8 cellular contexts compared by ENCODE assay signal in the genomic region with DNA sequence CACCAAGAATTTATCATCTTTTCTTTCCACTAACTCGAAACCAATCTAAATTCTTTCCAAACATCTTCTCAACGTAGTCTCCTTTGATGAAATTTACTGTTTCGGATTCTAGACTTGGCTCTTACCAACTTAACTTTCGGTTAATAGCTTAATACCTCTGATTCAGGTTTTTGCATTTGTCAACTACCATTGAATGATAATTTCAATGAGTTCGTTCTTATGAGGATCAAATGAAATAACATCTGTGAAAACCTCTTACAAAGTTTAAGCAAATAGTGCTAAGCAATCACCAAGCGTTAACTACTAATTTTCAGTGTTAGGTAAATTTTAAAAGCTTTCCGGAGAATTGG. TPM values are rescaled to one million over a fixed set of nuclear protein-coding genes. Genes with fewer than 3 reads are reported as not detected.
DNase-seq lines count a peak whose midpoint lies in the region; ATAC-seq, FAIRE-seq and TF ChIP-seq lines count a peak whose summit lies in the region.

No MANE protein-coding gene starts in this region.

- peak overlapping the region; percentile 99 for H3K4me3 Mint-ChIP-seq in T-helper 1 cell treated with Interleukin-12 subunit alpha and Interleukin-12 subunit beta and Interleukin-4 antibody, amounts not matched to agents 30 μg/mL and 1 μg/mL, for 36 hours
- H3K4me3 Mint-ChIP-seq in activated T-helper 2 cell treated with anti-CD3 and anti-CD28 coated beads, Interferon-gamma antibody, Interleukin-2, Interleukin-4, amounts not matched to agents 10 μg/mL and 5 μg/mL and 100 μg/mL, durations not matched to agents 14 hours and 24 hours and 36 hours (ENCODE audit: low read depth) = peak overlapping the region; percentile 97

- H3K27ac Mint-ChIP-seq in T-helper 1 cell treated with Interleukin-12 subunit alpha and Interleukin-12 subunit beta and Interleukin-4 antibody, amounts not matched to agents 30 μg/mL and 1 μg/mL, for 36 hours = peak overlapping the region; percentile 99
- peak overlapping the region; percentile 96 for H3K27ac Mint-ChIP-seq in activated T-helper 2 cell treated with anti-CD3 and anti-CD28 coated beads, Interferon-gamma antibody, Interleukin-2, Interleukin-4, amounts not matched to agents 10 μg/mL and 5 μg/mL and 100 μg/mL, durations not matched to agents 14 hours and 24 hours and 36 hours

- peaks cover 0 to 2% of the 10 kb centered on the region in 2 donors for H3K36me3 ChIP-seq in kidney (ENCODE audit: control insufficient read depth in 1 of 2, insufficient read depth in 2 of 2, low read length in 2 of 2)

- intact Hi-C loops in activated T-helper 2 cell treated with anti-CD3 and anti-CD28 coated beads, Interferon-gamma antibody, Interleukin-2, Interleukin-4, amounts not matched to agents 10 μg/mL and 5 μg/mL and 100 μg/mL, durations not matched to agents 14 hours and 24 hours and 36 hours (cut with micrococcal nuclease) = loop anchor here (1.0 to 5.0 kb wide), 7 partner anchors 19 to 254 kb away; a partner anchor contains a TSS
- intact Hi-C loops in kidney (cut with DNase I) = no loop called here

- TF ChIP-seq POLR2A in GM12892 (IDR thresholded peaks at IDR 0.05; ENCODE audit: low read depth, low read length) = no peak

- H3K4me1 Mint-ChIP-seq in T-helper 1 cell treated with Interleukin-12 subunit alpha and Interleukin-12 subunit beta and Interleukin-4 antibody, amounts not matched to agents 30 μg/mL and 1 μg/mL, for 36 hours (ENCODE audit: low read depth) = peaks cover 28% of the 10 kb centered on the region
- peaks cover 25% of the 10 kb centered on the region for H3K4me1 Mint-ChIP-seq in activated T-helper 2 cell treated with anti-CD3 and anti-CD28 coated beads, Interferon-gamma antibody, Interleukin-2, Interleukin-4, amounts not matched to agents 10 μg/mL and 5 μg/mL and 100 μg/mL, durations not matched to agents 14 hours and 24 hours and 36 hours (ENCODE audit: low read depth)

- peak overlapping the region; percentile 72 to 81 for H3K9ac ChIP-seq in kidney (ENCODE audit: low read length in 2 of 2)

- peaks cover 10 to 12% of the 10 kb centered on the region in 2 donors for H3K4me1 ChIP-seq in kidney (ENCODE audit: control insufficient read depth in 1 of 2, insufficient read depth in 1 of 2, low read depth in 1 of 2, low read length in 2 of 2)

- TF ChIP-seq CTCF in kidney (IDR thresholded peaks at IDR 0.05; ENCODE audit: borderline replicate concordance, extremely low read depth, insufficient read depth) = no peak

- H3K4me3 ChIP-seq in kidney (ENCODE audit: low read length in 2 of 2) = peak overlapping the region; percentile 82 to 85

- peaks cover 3% of the 10 kb centered on the region for H3K27me3 Mint-ChIP-seq in T-helper 1 cell treated with Interleukin-12 subunit alpha and Interleukin-12 subunit beta and Interleukin-4 antibody, amounts not matched to agents 30 μg/mL and 1 μg/mL, for 36 hours (ENCODE audit: low read depth)
- H3K27me3 Mint-ChIP-seq in activated T-helper 2 cell treated with anti-CD3 and anti-CD28 coated beads, Interferon-gamma antibody, Interleukin-2, Interleukin-4, amounts not matched to agents 10 μg/mL and 5 μg/mL and 100 μg/mL, durations not matched to agents 14 hours and 24 hours and 36 hours (ENCODE audit: low read depth) = no peaks in the 10 kb centered on the region

- peak overlapping the region; percentile 94 to 95 for H3K27ac ChIP-seq in kidney (ENCODE audit: low read depth in 2 of 2, low read length in 2 of 2)
- H3K27ac ChIP-seq in temporal lobe (ENCODE audit: low read depth, low read length) = peak overlapping the region; percentile 88

- peaks cover 6% of the 10 kb centered on the region for H3K36me3 Mint-ChIP-seq in T-helper 1 cell treated with Interleukin-12 subunit alpha and Interleukin-12 subunit beta and Interleukin-4 antibody, amounts not matched to agents 30 μg/mL and 1 μg/mL, for 36 hours (ENCODE audit: low read depth)
- peaks cover 8% of the 10 kb centered on the region for H3K36me3 Mint-ChIP-seq in activated T-helper 2 cell treated with anti-CD3 and anti-CD28 coated beads, Interferon-gamma antibody, Interleukin-2, Interleukin-4, amounts not matched to agents 10 μg/mL and 5 μg/mL and 100 μg/mL, durations not matched to agents 14 hours and 24 hours and 36 hours (ENCODE audit: low read depth)

- FAIRE-seq in kidney (lab: Jason Lieb, UNC) (no peak), GM12892 (lab: Jason Lieb, UNC) (no peak)

- DNase-seq in T-helper 1 cell (no peak), kidney (no peak), GM12892 (ENCODE audit: insufficient read length) (no peak), HuH-7.5 (ENCODE audit: low spot score) (no peak)
- no peak for DNase-seq in activated T-helper 2 cell treated with anti-CD3 and anti-CD28 coated beads, Interferon-gamma antibody, Interleukin-2, Interleukin-4, amounts not matched to agents 10 μg/mL and 5 μg/mL and 100 μg/mL, durations not matched to agents 14 hours and 24 hours and 36 hours (ENCODE audit: low spot score)

- no peak for ATAC-seq in HG02981 (IDR thresholded peaks at IDR 0.05; ENCODE audit: unreplicated experiment)

- H3K9me3 ChIP-seq in kidney (ENCODE audit: control insufficient read depth in 1 of 2, low read length in 2 of 2) = no peaks in the 10 kb centered on the region

- H3K9me3 Mint-ChIP-seq in T-helper 1 cell treated with Interleukin-12 subunit alpha and Interleukin-12 subunit beta and Interleukin-4 antibody, amounts not matched to agents 30 μg/mL and 1 μg/mL, for 36 hours = no peaks in the 10 kb centered on the region
- no peaks in the 10 kb centered on the region for H3K9me3 Mint-ChIP-seq in activated T-helper 2 cell treated with anti-CD3 and anti-CD28 coated beads, Interferon-gamma antibody, Interleukin-2, Interleukin-4, amounts not matched to agents 10 μg/mL and 5 μg/mL and 100 μg/mL, durations not matched to agents 14 hours and 24 hours and 36 hours

RNA-seq across cellular contexts. Expression of a gene that starts 0.6 kb away (rescaled TPM):
- total RNA-seq in activated T-helper 2 cell treated with anti-CD3 and anti-CD28 coated beads, Interferon-gamma antibody, Interleukin-2, Interleukin-4, amounts not matched to agents 10 μg/mL and 5 μg/mL and 100 μg/mL, durations not matched to agents 14 hours and 24 hours and 36 hours = 98.0 and 106 TPM in 2 replicates
- total RNA-seq in kidney = 69.5 TPM
- 56.5 TPM for polyA plus RNA-seq in kidney (ENCODE audit: insufficient read depth, low read depth, low replicate concordance)
- 56.5 TPM for total RNA-seq in temporal lobe
- polyA plus RNA-seq in GM12892 (2012; ENCODE audit: missing spikeins) = 50.6 TPM

RNA-seq across cellular contexts. Expression of a gene that starts 14.3 kb away (rescaled TPM):
- 6.2 and 7.5 TPM in 2 replicates for total RNA-seq in activated T-helper 2 cell treated with anti-CD3 and anti-CD28 coated beads, Interferon-gamma antibody, Interleukin-2, Interleukin-4, amounts not matched to agents 10 μg/mL and 5 μg/mL and 100 μg/mL, durations not matched to agents 14 hours and 24 hours and 36 hours
- total RNA-seq in kidney (32.1 TPM), temporal lobe (0.25 TPM)
- 17.2 TPM for polyA plus RNA-seq in kidney (ENCODE audit: insufficient read depth, low read depth, low replicate concordance)
- 0.78 TPM for polyA plus RNA-seq in GM12892 (2012; ENCODE audit: missing spikeins)

RNA-seq across cellular contexts. Expression of a gene that starts 18.4 kb away (rescaled TPM):
- 159 and 163 TPM in 2 replicates for total RNA-seq in activated T-helper 2 cell treated with anti-CD3 and anti-CD28 coated beads, Interferon-gamma antibody, Interleukin-2, Interleukin-4, amounts not matched to agents 10 μg/mL and 5 μg/mL and 100 μg/mL, durations not matched to agents 14 hours and 24 hours and 36 hours
- total RNA-seq in kidney (60.7 TPM), temporal lobe (47.7 TPM)
- 50.7 TPM for polyA plus RNA-seq in kidney (ENCODE audit: insufficient read depth, low read depth, low replicate concordance)
- 85.2 TPM for polyA plus RNA-seq in GM12892 (2012; ENCODE audit: missing spikeins)

RNA-seq across cellular contexts. Expression of a gene that starts 47.3 kb away (rescaled TPM):
- 11.7 and 12.8 TPM in 2 replicates for total RNA-seq in activated T-helper 2 cell treated with anti-CD3 and anti-CD28 coated beads, Interferon-gamma antibody, Interleukin-2, Interleukin-4, amounts not matched to agents 10 μg/mL and 5 μg/mL and 100 μg/mL, durations not matched to agents 14 hours and 24 hours and 36 hours
- 23.6 TPM for total RNA-seq in kidney
- 18.8 TPM for polyA plus RNA-seq in kidney (ENCODE audit: insufficient read depth, low read depth, low replicate concordance)
- 9.1 TPM for total RNA-seq in temporal lobe
- polyA plus RNA-seq in GM12892 (2012; ENCODE audit: missing spikeins) = 3.7 TPM

RNA-seq across cellular contexts. Expression of a gene that starts 57.4 kb away (rescaled TPM):
- total RNA-seq in activated T-helper 2 cell treated with anti-CD3 and anti-CD28 coated beads, Interferon-gamma antibody, Interleukin-2, Interleukin-4, amounts not matched to agents 10 μg/mL and 5 μg/mL and 100 μg/mL, durations not matched to agents 14 hours and 24 hours and 36 hours = 117 and 120 TPM in 2 replicates
- total RNA-seq in kidney (98.7 TPM), temporal lobe (38.8 TPM)
- 115 TPM for polyA plus RNA-seq in kidney (ENCODE audit: insufficient read depth, low read depth, low replicate concordance)
- 62.5 TPM for polyA plus RNA-seq in GM12892 (2012; ENCODE audit: missing spikeins)
